Comparison of ENCODE assay signal across 31 cellular contexts in genomic region chr19:50981587-50982146, GRCh38. TPM values are rescaled to one million over a fixed set of nuclear protein-coding genes. Genes with fewer than 3 reads are reported as not detected.
"Had no signal": no experiment of that assay in that cellular context is flagged by ENCODE, and none has a peak within 500 bp of the region (broad histone marks: within the 10 kb centered on the region; RNA-seq: fewer than 3 reads in every experiment).

No MANE protein-coding gene starts in this region.

- DNase-seq: activated B cell treated with CpG ODN at 0.5 μM for 24 hours; activated CD4-positive, alpha-beta T cell treated with anti-CD3 and anti-CD28 coated beads for 36 hours; activated CD4-positive, alpha-beta T cell treated with anti-CD3 and anti-CD28 coated beads, Interleukin-2, amount 50 U/mL, for 4 hours; activated CD8-positive, alpha-beta memory T cell treated with anti-CD3 and anti-CD28 coated beads for 24 hours; activated CD8-positive, alpha-beta memory T cell treated with anti-CD3 and anti-CD28 coated beads, Interleukin-2, amount 50 U/mL, for 4 hours; activated naive CD8-positive, alpha-beta T cell treated with anti-CD3 and anti-CD28 coated beads for 36 hours; activated T-cell treated with anti-CD3 and anti-CD28 coated beads, Interleukin-2, amount 50 U/mL, for 24 hours; colonic mucosa; dorsolateral prefrontal cortex; effector memory CD8-positive, alpha-beta T cell; heart right ventricle; islet precursor cell; left colon; mesendoderm; naive B cell; stimulated activated CD4-positive, alpha-beta T cell treated with anti-CD3 and anti-CD28 coated beads, Interleukin-15, amount 100 ng/mL, for 24 hours; stimulated activated naive B cell treated with anti-CD40 and anti-IgM and Interleukin-4, amounts not matched to agents 10 μg/mL and 1 μg/mL and 100 μg/mL, for 72 hours; T1000; testis had no signal

- H3K9me3 ChIP-seq: breast epithelium, colonic mucosa, heart right ventricle, neutrophil, testis had no signal

- H3K36me3 Mint-ChIP-seq: activated naive CD8-positive, alpha-beta T cell treated with anti-CD3 and anti-CD28 coated beads for 36 hours; naive B cell; stimulated activated naive B cell treated with anti-CD40 and anti-IgM and Interleukin-4, amounts not matched to agents 10 μg/mL and 1 μg/mL and 100 μg/mL, for 72 hours; type B pancreatic cell had no signal

- H3K79me2 ChIP-seq: parathyroid adenoma had no signal

- H3K4me2 ChIP-seq: smooth muscle cell had no signal

- H3K36me3 ChIP-seq: breast epithelium, colonic mucosa, heart right ventricle, neutrophil had no signal

- H3K4me3 ChIP-seq: colonic mucosa, dorsolateral prefrontal cortex, heart right ventricle, smooth muscle cell, testis had no signal

- H3K9ac ChIP-seq: parathyroid adenoma had no signal

- H3K9me3 Mint-ChIP-seq: activated B cell treated with CpG ODN at 0.5 μM for 24 hours; activated naive CD8-positive, alpha-beta T cell treated with anti-CD3 and anti-CD28 coated beads for 36 hours; activated T-cell treated with anti-CD3 and anti-CD28 coated beads, Interleukin-2, amount 50 U/mL, for 24 hours; activated T-helper 17 cell treated with anti-CD3 and anti-CD28 coated beads, Interleukin-2, amount 50 U/mL, for 72 hours; central memory CD8-positive, alpha-beta T cell; T-helper 1 cell treated with Interleukin-12 subunit alpha and Interleukin-12 subunit beta and Interleukin-4 antibody, amounts not matched to agents 30 μg/mL and 1 μg/mL, for 36 hours; type B pancreatic cell had no signal

- H2AFZ ChIP-seq: parathyroid adenoma had no signal

- H3K27ac ChIP-seq: colonic mucosa, dorsolateral prefrontal cortex, heart right ventricle, neutrophil, parathyroid adenoma, testis had no signal

- H3K4me3 Mint-ChIP-seq: activated B cell treated with CpG ODN at 0.5 μM for 24 hours; activated CD4-positive, alpha-beta T cell treated with anti-CD3 and anti-CD28 coated beads for 36 hours; activated naive CD8-positive, alpha-beta T cell treated with anti-CD3 and anti-CD28 coated beads for 36 hours; activated T-cell treated with anti-CD3 and anti-CD28 coated beads, Interleukin-2, amount 50 U/mL, for 24 hours; activated T-helper 17 cell treated with anti-CD3 and anti-CD28 coated beads, Interleukin-2, amount 50 U/mL, for 72 hours; central memory CD8-positive, alpha-beta T cell; effector memory CD8-positive, alpha-beta T cell; stimulated activated naive B cell treated with anti-CD40 and anti-IgM and Interleukin-4, amounts not matched to agents 10 μg/mL and 1 μg/mL and 100 μg/mL, for 72 hours; T-helper 1 cell treated with Interleukin-12 subunit alpha and Interleukin-12 subunit beta and Interleukin-4 antibody, amounts not matched to agents 30 μg/mL and 1 μg/mL, for 36 hours; type B pancreatic cell had no signal

- H3K4me1 ChIP-seq: breast epithelium, colonic mucosa, heart right ventricle, parathyroid adenoma had no signal

- H3K27me3 ChIP-seq: breast epithelium, colonic mucosa, testis had no signal

- ATAC-seq: activated CD4-positive, alpha-beta T cell treated with anti-CD3 and anti-CD28 coated beads for 36 hours; activated T-helper 17 cell treated with anti-CD3 and anti-CD28 coated beads, Interleukin-2, amount 50 U/mL, for 72 hours; effector memory CD8-positive, alpha-beta T cell; left colon; sciatic nerve; stimulated activated naive B cell treated with anti-CD40 and anti-IgM and Interleukin-4, amounts not matched to agents 10 μg/mL and 1 μg/mL and 100 μg/mL, for 72 hours had no signal

- H3K27ac Mint-ChIP-seq: activated B cell treated with CpG ODN at 0.5 μM for 24 hours; activated CD4-positive, alpha-beta T cell treated with anti-CD3 and anti-CD28 coated beads for 36 hours; activated naive CD8-positive, alpha-beta T cell treated with anti-CD3 and anti-CD28 coated beads for 36 hours; activated T-cell treated with anti-CD3 and anti-CD28 coated beads, Interleukin-2, amount 50 U/mL, for 24 hours; activated T-helper 17 cell treated with anti-CD3 and anti-CD28 coated beads, Interleukin-2, amount 50 U/mL, for 72 hours; effector memory CD8-positive, alpha-beta T cell; naive B cell; stimulated activated naive B cell treated with anti-CD40 and anti-IgM and Interleukin-4, amounts not matched to agents 10 μg/mL and 1 μg/mL and 100 μg/mL, for 72 hours; T-helper 1 cell treated with Interleukin-12 subunit alpha and Interleukin-12 subunit beta and Interleukin-4 antibody, amounts not matched to agents 30 μg/mL and 1 μg/mL, for 36 hours; type B pancreatic cell had no signal

- H3K4me1 Mint-ChIP-seq: activated B cell treated with CpG ODN at 0.5 μM for 24 hours; activated CD4-positive, alpha-beta T cell treated with anti-CD3 and anti-CD28 coated beads for 36 hours; activated naive CD8-positive, alpha-beta T cell treated with anti-CD3 and anti-CD28 coated beads for 36 hours; activated T-helper 17 cell treated with anti-CD3 and anti-CD28 coated beads, Interleukin-2, amount 50 U/mL, for 72 hours; central memory CD8-positive, alpha-beta T cell; stimulated activated naive B cell treated with anti-CD40 and anti-IgM and Interleukin-4, amounts not matched to agents 10 μg/mL and 1 μg/mL and 100 μg/mL, for 72 hours had no signal

RNA-seq across cellular contexts. Expression of gene KLK7, which starts 2.0 kb away (rescaled TPM):
- total RNA-seq: activated B cell treated with CpG ODN at 0.5 μM for 24 hours; activated CD4-positive, alpha-beta T cell treated with anti-CD3 and anti-CD28 coated beads for 36 hours; activated naive CD8-positive, alpha-beta T cell treated with anti-CD3 and anti-CD28 coated beads for 36 hours; activated T-helper 17 cell treated with anti-CD3 and anti-CD28 coated beads, Interleukin-2, amount 50 U/mL, for 72 hours; astrocyte; colonic mucosa; fibroblast of villous mesenchyme; heart right ventricle; left colon; smooth muscle cell had no signal

RNA-seq across cellular contexts. Expression of gene KLK6, which starts 12.3 kb away (rescaled TPM):
- total RNA-seq: activated B cell treated with CpG ODN at 0.5 μM for 24 hours; activated CD4-positive, alpha-beta T cell treated with anti-CD3 and anti-CD28 coated beads for 36 hours; activated naive CD8-positive, alpha-beta T cell treated with anti-CD3 and anti-CD28 coated beads for 36 hours; activated T-helper 17 cell treated with anti-CD3 and anti-CD28 coated beads, Interleukin-2, amount 50 U/mL, for 72 hours; colonic mucosa; fibroblast of villous mesenchyme; heart right ventricle; left colon had no signal
- polyA plus RNA-seq: heart right ventricle had no signal

RNA-seq across cellular contexts. Expression of gene KLK8, which starts 19.7 kb away (rescaled TPM):
- total RNA-seq: activated B cell treated with CpG ODN at 0.5 μM for 24 hours; activated CD4-positive, alpha-beta T cell treated with anti-CD3 and anti-CD28 coated beads for 36 hours; activated naive CD8-positive, alpha-beta T cell treated with anti-CD3 and anti-CD28 coated beads for 36 hours; activated T-helper 17 cell treated with anti-CD3 and anti-CD28 coated beads, Interleukin-2, amount 50 U/mL, for 72 hours; astrocyte; colonic mucosa; fibroblast of villous mesenchyme; heart right ventricle; left colon had no signal
- polyA plus RNA-seq: heart right ventricle, smooth muscle cell had no signal

RNA-seq across cellular contexts. Expression of gene KLK5, which starts 28.8 kb away (rescaled TPM):
- total RNA-seq: activated B cell treated with CpG ODN at 0.5 μM for 24 hours; activated CD4-positive, alpha-beta T cell treated with anti-CD3 and anti-CD28 coated beads for 36 hours; activated naive CD8-positive, alpha-beta T cell treated with anti-CD3 and anti-CD28 coated beads for 36 hours; activated T-helper 17 cell treated with anti-CD3 and anti-CD28 coated beads, Interleukin-2, amount 50 U/mL, for 72 hours; astrocyte; colonic mucosa; fibroblast of villous mesenchyme; heart right ventricle; left colon; mucosa of gallbladder; sciatic nerve had no signal
- polyA plus RNA-seq: heart right ventricle had no signal

RNA-seq across cellular contexts. Expression of gene KLK10, which starts 37.8 kb away (rescaled TPM):
- total RNA-seq: activated B cell treated with CpG ODN at 0.5 μM for 24 hours; activated CD4-positive, alpha-beta T cell treated with anti-CD3 and anti-CD28 coated beads for 36 hours; activated naive CD8-positive, alpha-beta T cell treated with anti-CD3 and anti-CD28 coated beads for 36 hours; activated T-helper 17 cell treated with anti-CD3 and anti-CD28 coated beads, Interleukin-2, amount 50 U/mL, for 72 hours; fibroblast of villous mesenchyme had no signal
